ENCODE assay signal across 9 cellular contexts in the genomic region with DNA sequence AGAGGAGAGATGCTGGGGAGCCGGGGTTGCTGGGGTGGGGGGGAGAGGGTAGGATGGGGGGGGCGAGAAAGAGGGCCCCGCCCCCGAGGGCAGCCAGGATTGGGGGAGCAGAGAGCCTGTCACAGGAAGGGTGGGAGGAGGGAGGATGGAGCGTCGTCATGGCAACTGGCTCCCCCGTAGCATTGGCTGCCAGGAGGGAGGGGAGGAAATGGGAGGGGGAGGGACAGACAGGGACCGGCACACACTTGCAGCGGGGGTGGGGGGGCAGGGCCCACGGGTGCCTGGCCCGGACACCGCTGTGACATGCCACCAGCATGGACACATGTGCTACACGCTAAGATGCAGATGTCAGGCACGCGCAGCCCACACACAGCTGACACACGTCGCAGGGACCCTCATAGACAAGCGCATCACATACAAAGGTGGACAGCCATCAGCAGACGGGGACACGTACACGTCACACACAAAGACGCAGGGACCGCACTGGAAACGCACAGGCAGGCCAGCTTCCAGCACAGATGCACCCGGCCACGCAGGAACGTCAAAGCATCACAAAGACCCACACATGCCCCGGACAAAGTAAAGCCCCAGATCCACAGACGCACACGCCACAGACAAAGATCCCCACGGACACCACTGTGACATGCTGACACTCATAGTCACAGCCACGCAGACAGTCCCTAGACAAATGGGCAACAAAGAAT. TPM values are rescaled to one million over a fixed set of nuclear protein-coding genes. Genes with fewer than 3 reads are reported as not detected.
DNase-seq lines count a peak whose midpoint lies in the region; ATAC-seq, FAIRE-seq and TF ChIP-seq lines count a peak whose summit lies in the region.
"Had no signal": no experiment of that assay in that cellular context is flagged by ENCODE, and none has a peak within 500 bp of the region (broad histone marks: within the 10 kb centered on the region; RNA-seq: fewer than 3 reads in every experiment).

A gene with protein sequence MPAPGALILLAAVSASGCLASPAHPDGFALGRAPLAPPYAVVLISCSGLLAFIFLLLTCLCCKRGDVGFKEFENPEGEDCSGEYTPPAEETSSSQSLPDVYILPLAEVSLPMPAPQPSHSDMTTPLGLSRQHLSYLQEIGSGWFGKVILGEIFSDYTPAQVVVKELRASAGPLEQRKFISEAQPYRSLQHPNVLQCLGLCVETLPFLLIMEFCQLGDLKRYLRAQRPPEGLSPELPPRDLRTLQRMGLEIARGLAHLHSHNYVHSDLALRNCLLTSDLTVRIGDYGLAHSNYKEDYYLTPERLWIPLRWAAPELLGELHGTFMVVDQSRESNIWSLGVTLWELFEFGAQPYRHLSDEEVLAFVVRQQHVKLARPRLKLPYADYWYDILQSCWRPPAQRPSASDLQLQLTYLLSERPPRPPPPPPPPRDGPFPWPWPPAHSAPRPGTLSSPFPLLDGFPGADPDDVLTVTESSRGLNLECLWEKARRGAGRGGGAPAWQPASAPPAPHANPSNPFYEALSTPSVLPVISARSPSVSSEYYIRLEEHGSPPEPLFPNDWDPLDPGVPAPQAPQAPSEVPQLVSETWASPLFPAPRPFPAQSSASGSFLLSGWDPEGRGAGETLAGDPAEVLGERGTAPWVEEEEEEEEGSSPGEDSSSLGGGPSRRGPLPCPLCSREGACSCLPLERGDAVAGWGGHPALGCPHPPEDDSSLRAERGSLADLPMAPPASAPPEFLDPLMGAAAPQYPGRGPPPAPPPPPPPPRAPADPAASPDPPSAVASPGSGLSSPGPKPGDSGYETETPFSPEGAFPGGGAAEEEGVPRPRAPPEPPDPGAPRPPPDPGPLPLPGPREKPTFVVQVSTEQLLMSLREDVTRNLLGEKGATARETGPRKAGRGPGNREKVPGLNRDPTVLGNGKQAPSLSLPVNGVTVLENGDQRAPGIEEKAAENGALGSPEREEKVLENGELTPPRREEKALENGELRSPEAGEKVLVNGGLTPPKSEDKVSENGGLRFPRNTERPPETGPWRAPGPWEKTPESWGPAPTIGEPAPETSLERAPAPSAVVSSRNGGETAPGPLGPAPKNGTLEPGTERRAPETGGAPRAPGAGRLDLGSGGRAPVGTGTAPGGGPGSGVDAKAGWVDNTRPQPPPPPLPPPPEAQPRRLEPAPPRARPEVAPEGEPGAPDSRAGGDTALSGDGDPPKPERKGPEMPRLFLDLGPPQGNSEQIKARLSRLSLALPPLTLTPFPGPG (N-terminal part only) (minus strand): TSS at position 36 of the 704 bp plus-strand sequence. CDS start 259 bp downstream, outside the sequence.

- no peak for TF ChIP-seq CTCF in BJ (IDR thresholded peaks at IDR 0.05; ENCODE audit: insufficient read depth, low read depth, low read length)
- TF ChIP-seq CTCF in K562 (IDR thresholded peaks at IDR 0.05 in 2 of 3, conservative IDR thresholded peaks at IDR 0.05 in 1 of 3; ENCODE audit: insufficient read depth in 2 of 3, low read depth in 1 of 3, low read length in 3 of 3) = no peak
- no peak for TF ChIP-seq CTCF in mucosa of descending colon (IDR thresholded peaks at IDR 0.05)

- no peaks in the 10 kb centered on the region for H3K9me1 ChIP-seq in K562 (ENCODE audit: control insufficient read depth, insufficient read depth, low read length)

- TF ChIP-seq EP300 in K562 (IDR thresholded peaks at IDR 0.05; ENCODE audit: low read length) = no peak

- H3K79me2 ChIP-seq in K562 (ENCODE audit: control insufficient read depth, insufficient read depth, low read length) = no peaks in the 10 kb centered on the region

- peak within 1 kb of the TSS; percentile 46 for H2AFZ ChIP-seq in K562 (ENCODE audit: low read depth, low read length)

- H3K36me3 ChIP-seq in BJ (ENCODE audit: control insufficient read depth, insufficient read depth, low read length) (no peaks in the 10 kb centered on the region), K562 (ENCODE audit: control insufficient read depth, insufficient read depth, low read length) (no peaks in the 10 kb centered on the region), mucosa of descending colon (ENCODE audit: low read depth) (no peaks in the 10 kb centered on the region)
- H3K36me3 ChIP-seq: neutrophil had no signal

- TF ChIP-seq POLR2A in K562 (conservative IDR thresholded peaks at IDR 0.05) = no peak

- ATAC-seq in K562 = peak; percentile 66
- peak; percentile 57 for ATAC-seq in mucosa of descending colon

- peak within 1 kb of the TSS in 1 of 2 experiments; percentile 72; a peak in 1 of 4 replicates for H3K9ac ChIP-seq in K562 (ENCODE audit: insufficient read depth in 1 of 2, low read depth in 2 of 2, low read length in 2 of 2)

- FAIRE-seq in K562 (lab: Jason Lieb, UNC) = no peak

- BruUV-seq in K562 (replicated peaks; lab: Mats Ljungman, UMichigan) = no TSS peak

- H3K9me3 ChIP-seq in K562 (replicated peaks; ENCODE audit: control insufficient read depth, insufficient read depth, low read depth, low read length) = no peaks in the 10 kb centered on the region
- H3K9me3 ChIP-seq in mucosa of descending colon = no peaks in the 10 kb centered on the region
- H3K9me3 ChIP-seq: neutrophil had no signal

- no peak within 1 kb of the TSS; the same call in 2 of the 3 replicates for H3K27ac ChIP-seq in K562 (ENCODE audit: extremely low read depth, low read depth, low read length)
- H3K27ac ChIP-seq: neutrophil had no signal

- H4K20me1 ChIP-seq in K562 (replicated peaks; ENCODE audit: control insufficient read depth, insufficient read depth, low read length) = peaks cover 8% of the 10 kb centered on the region; the same call in 1 of the 2 replicates

- peak within 1 kb of the TSS; percentile 7; the same call in 1 of the 2 replicates for H3K4me3 ChIP-seq in BJ (ENCODE audit: low read depth, low read length)
- H3K4me3 ChIP-seq in K562 = no peak within 1 kb of the TSS
- no peak within 1 kb of the TSS for H3K4me3 ChIP-seq in mucosa of descending colon

- POLR2A ChIA-PET in BJ (lab: Charles Lee) (no interaction called here), K562 (lab: Yijun Ruan, JAX) (interaction anchor here (0.9 kb wide), 1 partner anchor 12 kb away, joined by 3 read pairs; no protein-coding TSS in a partner anchor)

- peaks cover 21% of the 10 kb centered on the region for H3K27me3 ChIP-seq in BJ (ENCODE audit: control insufficient read depth, insufficient read depth, low read length)
- H3K27me3 ChIP-seq in K562 (ENCODE audit: control insufficient read depth in 2 of 2, insufficient read depth in 2 of 2, low read length in 2 of 2) = peaks cover 7 to 30% of the 10 kb centered on the region in 2 experiments; a peak in 3 of 5 replicates

- DNase-seq in BJ (ENCODE audit: low read depth) = no peak
- DNase-seq in KBM-7 = peak; percentile 46
- DNase-seq in UCSD-AML1 (lab: John Stamatoyannopoulos, UW; ENCODE audit: unreplicated experiment) = peak; percentile 19
- peak; percentile 75 to 88 (median 82) for DNase-seq in K562 (ENCODE audit: extremely low read depth in 1 of 4, low spot score in 3 of 4)
- peak; percentile 46 to 82 (median 53) for DNase-seq in mucosa of descending colon
- DNase-seq in stimulated activated naive CD4-positive, alpha-beta T cell treated with Interleukin-2 at 50 U/mL for 16 hours (lab: John Stamatoyannopoulos, UW) = peak; percentile 75
- DNase-seq in HPDE6-E6E7 (ENCODE audit: extremely low spot score) = no peak
- DNase-seq in amniotic stem cell (lab: John Stamatoyannopoulos, UW) = no peak

- intact Hi-C loops in K562 (cut with micrococcal nuclease) (no loop called here), mucosa of descending colon (cut with DNase I, micrococcal nuclease) (no loop called here)

- peaks cover 0 to 43% of the 10 kb centered on the region in 2 experiments; a peak in 3 of 5 replicates for H3K4me1 ChIP-seq in K562 (replicated peaks in 1 of 2; ENCODE audit: control insufficient read depth in 2 of 2, insufficient read depth in 2 of 2, low read length in 2 of 2)
- H3K4me1 ChIP-seq in mucosa of descending colon (ENCODE audit: low read depth) = no peaks in the 10 kb centered on the region

- CTCF ChIA-PET in BJ (lab: Yijun Ruan, JAX) (interaction anchor here (0.9 kb wide), 1 partner anchor 75 kb away, joined by 3 read pairs; no protein-coding TSS in a partner anchor), K562 (lab: Yijun Ruan, JAX; ENCODE audit: low intra/inter-chr PET ratio) (no interaction called here)

- peak within 1 kb of the TSS; percentile 33 for H3K4me2 ChIP-seq in K562 (ENCODE audit: insufficient read depth, low read length)

- WGBS in K562 (ENCODE audit: insufficient coverage, low coverage, missing lambda C conversion rate) = 7% methylated on average over 19 of the region's 32 CpGs

- in situ Hi-C loops in KBM-7 (cut with MboI; ENCODE audit: low pct_unique_long_range_greater_than_20kb, low sequenced_read_pairs) = no loop called here
- in situ Hi-C loops in K562 (cut with MboI) = no loop called here

- TF ChIP-seq RAD21 in K562 (CRISPR knock-in tag; conservative IDR thresholded peaks at IDR 0.05 in 1 of 2, IDR thresholded peaks at IDR 0.05 in 1 of 2) = no peak

RNA-seq across cellular contexts. Expression of the gene that starts here (rescaled TPM):
- polyA plus RNA-seq in BJ (2011; rRNA removed) = 0.04 TPM in 1 of 2 replicates, not detected in the other
- polyA minus RNA-seq in BJ (2011; rRNA and poly(A)+ RNA removed) = 0.05 TPM in 1 of 2 replicates, not detected in the other
- 1.5 and 3.5 TPM in 2 replicates for total RNA-seq in K562 (2011; cell fraction: chromatin; rRNA removed; ENCODE audit: low replicate concordance)
- total RNA-seq in K562 (2011; cell fraction: nucleolus; rRNA removed) = 3.8 and 4.1 TPM in 2 replicates
- total RNA-seq in K562 (2011; cell fraction: nucleoplasm; rRNA removed) = 1.5 and 2.4 TPM in 2 replicates
- total RNA-seq in K562 (2014; rRNA removed) = 4.9 and 5.1 TPM in 2 replicates
- 0.45 and 0.76 TPM in 2 replicates for total RNA-seq in K562 (2014; rRNA removed; fragmentation: Illumina TruSeq; extraction: Trizol)
- 2.0 and 2.5 TPM in 2 replicates for total RNA-seq in K562 (2015; rRNA removed; fragmentation: Illumina TruSeq; extraction: Trizol)
- 10.2 and 12.3 TPM in 2 replicates for total RNA-seq in K562 (2021)
- 0.35 and 0.66 TPM in 2 replicates for polyA plus RNA-seq in K562 (2011; rRNA removed)
- 0.53 and 1.7 TPM in 2 replicates for polyA plus RNA-seq in K562 (2011; cell fraction: cytosol; rRNA removed)
- 1.5 and 2.7 TPM in 2 replicates for polyA plus RNA-seq in K562 (2011; cell fraction: nucleus; rRNA removed)
- polyA plus RNA-seq in K562 (2012) = 3.7 and 4.7 TPM in 2 replicates
- polyA plus RNA-seq in K562 (2014; fragmentation: Illumina TruSeq; extraction: Trizol) = 1.1 and 2.1 TPM in 2 replicates
- polyA plus RNA-seq in K562 (2014; fragmentation: Nextera tagmentation; extraction: Ambion mirVana) = not detected
- polyA plus RNA-seq in K562 (2014; rRNA removed) = 2.8 and 3.3 TPM in 2 replicates
- 0.14 and 0.15 TPM in 2 replicates for polyA minus RNA-seq in K562 (2011; rRNA and poly(A)+ RNA removed)
- 2.3 and 3.2 TPM in 2 replicates for polyA minus RNA-seq in K562 (2011; cell fraction: cytosol; rRNA and poly(A)+ RNA removed)
- polyA minus RNA-seq in K562 (2011; cell fraction: nucleus; rRNA and poly(A)+ RNA removed) = 1.1 and 1.2 TPM in 2 replicates
- total RNA-seq in mucosa of descending colon = 1 to 10 TPM in 2 of 3 donors, under 1 TPM in 1; 0.48 to 2.6 (median 1.3) TPM

Comparison
In these comparisons a context has a peak if more than half of its experiments do, and no peak if none do; other contexts are left out.
1. DNase-seq: peak in KBM-7 (single experiment), UCSD-AML1 (single experiment), K562 (4 of 4), mucosa of descending colon (3 of 3) and stimulated activated naive CD4-positive, alpha-beta T cell treated with Interleukin-2 at 50 U/mL for 16 hours (single experiment); none in BJ (single experiment), HPDE6-E6E7 (single experiment) and amniotic stem cell (single experiment).